8 cellular contexts compared by ENCODE assay signal in the genomic region with DNA sequence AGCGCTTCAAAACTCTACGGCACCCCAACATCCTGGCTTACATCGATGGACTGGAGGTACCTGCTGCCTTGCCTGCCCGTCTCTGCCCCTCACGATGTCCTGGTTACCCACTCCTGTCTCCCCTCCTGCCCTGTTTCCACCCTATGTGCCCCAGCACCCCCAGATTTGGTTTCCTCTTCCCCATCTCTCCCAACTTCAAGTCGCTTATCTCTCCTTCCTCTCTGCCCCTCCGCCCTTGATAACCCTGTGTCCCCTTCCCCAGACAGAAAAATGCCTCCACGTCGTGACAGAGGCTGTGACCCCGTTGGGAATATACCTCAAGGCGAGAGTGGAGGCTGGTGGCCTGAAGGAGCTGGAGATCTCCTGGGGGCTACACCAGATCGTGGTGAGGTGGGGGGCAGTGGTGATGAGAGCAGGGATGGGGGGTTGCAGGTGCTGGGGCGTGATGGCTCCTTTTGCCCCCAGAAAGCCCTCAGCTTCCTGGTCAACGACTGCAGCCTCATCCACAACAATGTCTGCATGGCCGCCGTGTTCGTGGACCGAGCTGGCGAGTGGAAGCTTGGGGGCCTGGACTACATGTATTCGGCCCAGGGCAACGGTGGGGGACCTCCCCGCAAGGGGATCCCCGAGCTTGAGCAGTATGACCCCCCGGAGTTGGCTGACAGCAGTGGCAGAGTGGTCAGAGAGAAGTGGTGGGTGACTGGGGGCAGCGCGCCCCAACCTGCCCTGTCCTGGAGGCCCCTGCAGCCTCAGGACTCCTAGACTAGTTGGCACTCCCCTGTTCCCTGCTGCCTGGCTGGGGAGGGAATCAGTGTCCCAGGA. TPM values are rescaled to one million over a fixed set of nuclear protein-coding genes. Genes with fewer than 3 reads are reported as not detected.
DNase-seq lines count a peak whose midpoint lies in the region; ATAC-seq lines count a peak whose summit lies in the region.

No MANE protein-coding gene starts in this region.

- peak overlapping the region; percentile 81 to 92 (median 84) for H3K4me3 Mint-ChIP-seq in naive B cell

- H3K79me2 ChIP-seq in ACC112 (ENCODE audit: control insufficient read depth, insufficient read depth, low read length, unreplicated experiment) = peaks cover 28% of the 10 kb centered on the region

- peaks cover 16% of the 10 kb centered on the region for H3K4me1 ChIP-seq in ACC112 (ENCODE audit: control insufficient read depth, insufficient read depth, low read length, unreplicated experiment)

- H3K27ac ChIP-seq in ACC112 (ENCODE audit: low read depth, low read length) (peak overlapping the region; percentile 81), cingulate gyrus (ENCODE audit: low read depth, low read length) (peak overlapping the region; percentile 84)

- ATAC-seq in naive B cell (ENCODE audit: low read depth in 2 of 2) (no peak), GM21619 (IDR thresholded peaks at IDR 0.05; ENCODE audit: unreplicated experiment) (no peak), GM18520 (IDR thresholded peaks at IDR 0.05; ENCODE audit: unreplicated experiment) (no peak), GM18868 (IDR thresholded peaks at IDR 0.05; ENCODE audit: unreplicated experiment) (no peak)

- peak overlapping the region; percentile 64 to 93 (median 83) for H3K27ac Mint-ChIP-seq in naive B cell

- peaks cover 0 to 2% (median 0%) of the 10 kb centered on the region in 7 donors for H3K9me3 Mint-ChIP-seq in naive B cell

- no peaks in the 10 kb centered on the region for H3K27me3 Mint-ChIP-seq in naive B cell

- no peak for DNase-seq in Jurkat, Clone E6-1 (ENCODE audit: low read depth, low spot score)
- no peak for DNase-seq in naive B cell
- no peak for DNase-seq in activated CD4-positive, CD25-positive, alpha-beta regulatory T cell treated with anti-CD3 and anti-CD28 coated beads, Interleukin-2, amount 50 U/mL, for 72 hours

- no peaks in the 10 kb centered on the region for H3K36me3 Mint-ChIP-seq in naive B cell

- H3K27me3 ChIP-seq in ACC112 (ENCODE audit: insufficient read depth, low read length) = no peaks in the 10 kb centered on the region

- H2AFZ ChIP-seq in ACC112 (ENCODE audit: low read length, unreplicated experiment) = peak overlapping the region; percentile 42

- peaks cover 36 to 60% (median 38%) of the 10 kb centered on the region in 3 donors for H3K4me1 Mint-ChIP-seq in naive B cell

- peaks cover 7% of the 10 kb centered on the region; the same call in 1 of the 2 replicates for H3K36me3 ChIP-seq in ACC112 (ENCODE audit: insufficient read depth, low read length)

- peak overlapping the region; percentile 100 for H3K4me3 ChIP-seq in ACC112 (ENCODE audit: low read depth, low read length)
- H3K4me3 ChIP-seq in Jurkat, Clone E6-1 (ENCODE audit: low read length) = peak overlapping the region; percentile 77

RNA-seq across cellular contexts. Expression of a gene that starts 1.0 kb away (rescaled TPM):
- polyA plus RNA-seq in Jurkat, Clone E6-1 (2012; ENCODE audit: insufficient read depth, insufficient read length) = 69.4 TPM
- 10 to 100 TPM; 21.8 to 40.0 (median 27.2) TPM for polyA plus RNA-seq in naive B cell (ENCODE audit: low read depth in 6 of 6)

RNA-seq across cellular contexts. Expression of a gene that starts 27.0 kb away (rescaled TPM):
- polyA plus RNA-seq in Jurkat, Clone E6-1 (2012; ENCODE audit: insufficient read depth, insufficient read length) = 69.1 TPM
- polyA plus RNA-seq in naive B cell (ENCODE audit: low read depth in 6 of 6) = 1,000 to 10,000 TPM; 1,985 to 6,450 (median 3,738) TPM

RNA-seq across cellular contexts. Expression of a gene that starts 32.3 kb away (rescaled TPM):
- polyA plus RNA-seq in Jurkat, Clone E6-1 (2012; ENCODE audit: insufficient read depth, insufficient read length) = 12.2 TPM
- 10 to 100 TPM; 12.5 to 40.5 (median 23.0) TPM for polyA plus RNA-seq in naive B cell (ENCODE audit: low read depth in 6 of 6)

RNA-seq across cellular contexts. Expression of a gene that starts 44.4 kb away (rescaled TPM):
- polyA plus RNA-seq in Jurkat, Clone E6-1 (2012; ENCODE audit: insufficient read depth, insufficient read length) = 115 TPM
- polyA plus RNA-seq in naive B cell (ENCODE audit: low read depth in 6 of 6) = 10 to 100 TPM; 56.9 to 74.5 (median 69.8) TPM

RNA-seq across cellular contexts. Expression of a gene that starts 46.5 kb away (rescaled TPM):
- 51.2 TPM for polyA plus RNA-seq in Jurkat, Clone E6-1 (2012; ENCODE audit: insufficient read depth, insufficient read length)
- 10 to 100 TPM; 44.3 to 82.6 (median 61.8) TPM for polyA plus RNA-seq in naive B cell (ENCODE audit: low read depth in 6 of 6)
